Comparison of ENCODE assay signal across 9 cellular contexts in genomic region chr19:1082165-1082927, GRCh38. TPM values are rescaled to one million over a fixed set of nuclear protein-coding genes. Genes with fewer than 3 reads are reported as not detected.
A peak's percentile ranks its signal among the peaks of the same experiment; 100 is the strongest.
DNase-seq lines count a peak whose midpoint lies in the region; ATAC-seq, FAIRE-seq and TF ChIP-seq lines count a peak whose summit lies in the region.
"Had no signal": no experiment of that assay in that cellular context is flagged by ENCODE, and none has a peak within 500 bp of the region (broad histone marks: within the 10 kb centered on the region; RNA-seq: fewer than 3 reads in every experiment).

No MANE protein-coding gene starts in this region.

- no peak for TF ChIP-seq CTCF in astrocyte of the cerebellum (IDR thresholded peaks at IDR 0.05; ENCODE audit: low read depth, low read length, missing control alignments)

- ATAC-seq in left colon, result peak; percentile 80
- ATAC-seq in HG03045 (IDR thresholded peaks at IDR 0.05; ENCODE audit: unreplicated experiment), result no peak

- H3K4me3 ChIP-seq in astrocyte of the cerebellum (ENCODE audit: low read depth, low read length), result peak overlapping the region; percentile 12

- no peaks in the 10 kb centered on the region for H3K27me3 Mint-ChIP-seq in T-helper 1 cell treated with Interleukin-12 subunit alpha and Interleukin-12 subunit beta and Interleukin-4 antibody, amounts not matched to agents 30 μg/mL and 1 μg/mL, for 36 hours (ENCODE audit: low read depth)

- peaks cover 38% of the 10 kb centered on the region for H3K36me3 Mint-ChIP-seq in T-helper 1 cell treated with Interleukin-12 subunit alpha and Interleukin-12 subunit beta and Interleukin-4 antibody, amounts not matched to agents 30 μg/mL and 1 μg/mL, for 36 hours (ENCODE audit: low read depth)

- H3K4me3 Mint-ChIP-seq in T-helper 1 cell treated with Interleukin-12 subunit alpha and Interleukin-12 subunit beta and Interleukin-4 antibody, amounts not matched to agents 30 μg/mL and 1 μg/mL, for 36 hours, result no peak overlapping the region

- H3K4me1 Mint-ChIP-seq in T-helper 1 cell treated with Interleukin-12 subunit alpha and Interleukin-12 subunit beta and Interleukin-4 antibody, amounts not matched to agents 30 μg/mL and 1 μg/mL, for 36 hours (ENCODE audit: low read depth), result peaks cover 20% of the 10 kb centered on the region

- DNase-seq in Caki2 (ENCODE audit: low read depth), result peak; percentile 82
- DNase-seq in NCI-H1105 (lab: John Stamatoyannopoulos, UW), result peak; percentile 97
- DNase-seq in astrocyte of the cerebellum (ENCODE audit: low read depth), result no peak
- DNase-seq in left colon, result peak; percentile 95 to 96
- DNase-seq in stimulated activated CD8-positive, alpha-beta memory T cell treated with anti-CD3 and anti-CD28 coated beads, Interleukin-15, amount 100 ng/mL, for 48 hours (ENCODE audit: low read depth in 2 of 2), result peak; percentile 71 to 79
- DNase-seq in RCC 7860 (ENCODE audit: low spot score), result no peak

- H3K9me3 Mint-ChIP-seq in T-helper 1 cell treated with Interleukin-12 subunit alpha and Interleukin-12 subunit beta and Interleukin-4 antibody, amounts not matched to agents 30 μg/mL and 1 μg/mL, for 36 hours, result no peaks in the 10 kb centered on the region

- H3K27ac Mint-ChIP-seq in T-helper 1 cell treated with Interleukin-12 subunit alpha and Interleukin-12 subunit beta and Interleukin-4 antibody, amounts not matched to agents 30 μg/mL and 1 μg/mL, for 36 hours, result peak overlapping the region; percentile 73

- intact Hi-C loops in left colon (cut with DNase I, micrococcal nuclease), result no loop called here

- FAIRE-seq in RCC 7860 (lab: Jason Lieb, UNC), result no peak
- FAIRE-seq: islet of Langerhans had no signal

- in situ Hi-C loops in Caki2 (cut with HindIII; ENCODE audit: low pct_unique_long_range_greater_than_20kb, low sequenced_read_pairs) (no loop called here), astrocyte of the cerebellum (cut with HindIII; ENCODE audit: low sequenced_read_pairs) (no loop called here)

RNA-seq across cellular contexts. Expression of gene POLR2E, which starts 12.8 kb away (rescaled TPM):
- total RNA-seq in Caki2 (2014; rRNA removed; shearing (Covaris generic); ENCODE audit: low replicate concordance), result 119 and 180 TPM in 2 replicates
- total RNA-seq in left colon, result 100 to 1,000 TPM; 116 to 141 TPM

RNA-seq across cellular contexts. Expression of gene ARHGAP45, which starts 15.4 kb away (rescaled TPM):
- total RNA-seq in Caki2 (2014; rRNA removed; shearing (Covaris generic); ENCODE audit: low replicate concordance), result 17.3 and 36.7 TPM in 2 replicates
- total RNA-seq in left colon, result 10 to 100 TPM; 37.9 to 47.2 TPM

RNA-seq across cellular contexts. Expression of gene GPX4, which starts 21.4 kb away (rescaled TPM):
- 693 and 719 TPM in 2 replicates for total RNA-seq in Caki2 (2014; rRNA removed; shearing (Covaris generic); ENCODE audit: low replicate concordance)
- total RNA-seq in left colon, result 100 to 1,000 TPM; 162 to 176 TPM

RNA-seq across cellular contexts. Expression of gene ABCA7, which starts 42.4 kb away (rescaled TPM):
- total RNA-seq in Caki2 (2014; rRNA removed; shearing (Covaris generic); ENCODE audit: low replicate concordance), result 10.5 and 32.1 TPM in 2 replicates
- total RNA-seq in left colon, result 10 to 100 TPM; 23.3 to 35.1 TPM

RNA-seq across cellular contexts. Expression of gene CNN2, which starts 55.9 kb away (rescaled TPM):
- 78.5 and 93.1 TPM in 2 replicates for total RNA-seq in Caki2 (2014; rRNA removed; shearing (Covaris generic); ENCODE audit: low replicate concordance)
- 100 to 1,000 TPM in 1 of 2 donors, 10 to 100 TPM in 1; 76.6 to 106 TPM for total RNA-seq in left colon

Comparison
In these comparisons a context has a peak if more than half of its experiments do, and no peak if none do; other contexts are left out.
1. DNase-seq: peak in Caki2 (single experiment), NCI-H1105 (single experiment), left colon (2 of 2) and stimulated activated CD8-positive, alpha-beta memory T cell treated with anti-CD3 and anti-CD28 coated beads, Interleukin-15, amount 100 ng/mL, for 48 hours (2 of 2); none in astrocyte of the cerebellum (single experiment) and RCC 7860 (single experiment).